In the genomic region with DNA sequence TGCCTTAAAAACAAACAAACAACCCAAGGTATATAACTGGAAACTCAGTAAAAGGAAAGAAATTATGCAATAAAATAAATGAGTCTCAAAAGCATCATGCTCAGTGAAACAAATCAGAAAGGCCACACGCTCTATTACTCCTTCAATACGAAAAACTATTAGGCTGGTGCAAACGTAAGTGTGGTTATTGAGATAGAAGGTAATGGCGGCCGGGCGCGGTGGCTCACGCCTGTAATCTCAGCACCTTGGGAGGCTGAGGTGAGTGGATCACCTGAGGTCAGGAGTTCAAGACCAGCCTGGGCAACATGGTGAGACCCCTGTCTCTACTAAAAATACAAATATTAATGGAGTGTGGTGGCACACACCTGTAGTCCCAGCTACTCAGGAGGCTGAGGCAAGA, we compare ENCODE assay signal across 6 cellular contexts. TPM values are rescaled to one million over a fixed set of nuclear protein-coding genes. Genes with fewer than 3 reads are reported as not detected.
"Had no signal": no experiment of that assay in that cellular context is flagged by ENCODE, and none has a peak within 500 bp of the region (broad histone marks: within the 10 kb centered on the region; RNA-seq: fewer than 3 reads in every experiment).

No MANE protein-coding gene starts in this region.

RNA-seq across cellular contexts. Expression of a gene that starts 17.6 kb away (rescaled TPM):
- total RNA-seq: activated CD4-positive, alpha-beta T cell treated with anti-CD3 and anti-CD28 coated beads for 36 hours; activated CD8-positive, alpha-beta T cell treated with anti-CD3 and anti-CD28 coated beads, Interleukin-2, amount 10 ng/mL, durations not matched to agents 7 days and 5 days; activated naive CD8-positive, alpha-beta T cell treated with anti-CD3 and anti-CD28 coated beads, Interleukin-2, amount 10 ng/mL, durations not matched to agents 7 days and 5 days; activated T-helper 2 cell treated with anti-CD3 and anti-CD28 coated beads, Interferon-gamma antibody, Interleukin-2, Interleukin-4, amounts not matched to agents 10 μg/mL and 5 μg/mL and 100 μg/mL, durations not matched to agents 14 hours and 24 hours and 36 hours; T-helper 1 cell treated with Interleukin-12 subunit alpha and Interleukin-12 subunit beta and Interleukin-4 antibody, amounts not matched to agents 30 ng/mL and 1 ng/mL, for 36 hours; T-helper 2 cell treated with Interferon-gamma antibody and Interleukin-4, amounts not matched to agents 100 ng/mL and 5 ng/mL, for 36 hours had no signal
